Comparison of ENCODE assay signal across 24 cellular contexts in genomic region chr18:61031626-61032025, GRCh38.
"Had no signal": no experiment of that assay in that cellular context is flagged by ENCODE, and none has a peak within 500 bp of the region (broad histone marks: within the 10 kb centered on the region; RNA-seq: fewer than 3 reads in every experiment).

No MANE protein-coding gene starts in this region.

- H3K36me3 ChIP-seq: brain microvascular endothelial cell had no signal

- H3K4me3 ChIP-seq: SK-N-MC had no signal

- ATAC-seq: activated T-cell treated with anti-CD3 and anti-CD28 coated beads, Interleukin-2, amount 50 U/mL, for 4 hours; T-cell had no signal

- H3K27me3 ChIP-seq: brain microvascular endothelial cell had no signal

- H3K4me2 ChIP-seq: KMS-11 had no signal

- H3K27ac ChIP-seq: brain microvascular endothelial cell, KMS-11, SK-N-MC had no signal

- H3K9ac ChIP-seq: KMS-11 had no signal

- DNase-seq: activated B cell treated with CpG ODN at 0.5 μM for 24 hours; activated CD4-positive, alpha-beta memory T cell treated with anti-CD3 and anti-CD28 coated beads for 36 hours; activated CD4-positive, alpha-beta T cell treated with anti-CD3 and anti-CD28 coated beads for 1 hour; activated CD4-positive, alpha-beta T cell treated with anti-CD3 and anti-CD28 coated beads, Interleukin-2, amount 10 ng/mL, durations not matched to agents 24 days and 14 days; activated CD8-positive, alpha-beta memory T cell treated with anti-CD3 and anti-CD28 coated beads for 24 hours; activated effector memory CD4-positive, alpha-beta T cell treated with anti-CD3 and anti-CD28 coated beads, Interleukin-2, amount 50 U/mL, for 16 hours; activated naive CD4-positive, alpha-beta T cell treated with anti-CD3 and anti-CD28 coated beads for 36 hours; activated T-cell treated with anti-CD3 and anti-CD28 coated beads, Interleukin-2, amount 50 U/mL, for 4 hours; brain microvascular endothelial cell; NCI-H1092; NCI-H1417 treated with DMSO at 0.1 percent for 48 hours; NCI-H1694; NCI-H2029; NCI-H2107; NCI-H345; NCI-H510A; NCI-H526 treated with DMSO at 0.1 percent for 48 hours; NCI-H82; SIG-M5; T-cell; T-helper 2 cell; T1000 had no signal
